20 cellular contexts compared by ENCODE assay signal in the genomic region with DNA sequence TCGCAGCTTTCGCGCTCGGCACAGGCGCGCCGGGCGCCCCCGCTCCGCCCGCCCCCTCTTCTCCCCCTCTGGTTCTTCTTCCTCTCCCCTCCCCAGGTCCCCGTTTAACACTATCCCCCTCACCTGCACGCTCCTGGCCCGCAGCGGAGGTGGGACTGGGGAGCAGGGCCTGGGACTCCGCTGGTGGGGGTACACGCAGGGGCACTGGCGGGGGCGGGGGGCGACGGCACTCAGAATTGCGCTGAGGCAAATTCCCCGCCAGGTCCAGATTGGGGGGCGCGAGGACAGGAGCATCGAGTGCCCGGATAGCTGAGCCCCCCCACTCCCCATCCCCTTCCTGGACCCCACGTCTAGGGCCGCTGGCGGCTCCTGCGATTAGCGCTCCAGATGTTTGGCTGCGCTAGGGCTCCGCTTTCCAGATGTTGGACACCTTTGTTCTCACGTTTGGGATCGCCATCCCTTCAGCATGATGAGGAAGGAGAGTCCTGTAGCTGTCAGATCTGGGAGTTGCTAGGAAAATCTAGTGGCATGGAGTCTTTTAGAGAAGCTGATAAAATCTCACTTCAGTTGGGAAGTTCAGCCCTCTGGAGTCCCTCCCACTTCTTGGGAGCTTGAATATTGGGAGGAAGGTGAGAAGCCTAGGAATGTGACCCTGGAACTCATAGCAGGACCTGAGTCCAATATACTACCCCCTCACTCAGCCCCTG. TPM values are rescaled to one million over a fixed set of nuclear protein-coding genes. Genes with fewer than 3 reads are reported as not detected.
A peak's percentile ranks its signal among the peaks of the same experiment; 100 is the strongest.
DNase-seq lines count a peak whose midpoint lies in the region; ATAC-seq and TF ChIP-seq lines count a peak whose summit lies in the region.
"Had no signal": no experiment of that assay in that cellular context is flagged by ENCODE, and none has a peak within 500 bp of the region (broad histone marks: within the 10 kb centered on the region; RNA-seq: fewer than 3 reads in every experiment).

No MANE protein-coding gene starts in this region.

- TF ChIP-seq CTCF in GM20000 (IDR thresholded peaks at IDR 0.05; ENCODE audit: extremely low read depth, missing control alignments) (no peak), neural progenitor cell (IDR thresholded peaks at IDR 0.05) (no peak)

- DNase-seq in GM20000 (ENCODE audit: low spot score) (peak; percentile 37), T-helper 17 cell (no peak), iPS DF 6.9 (ENCODE audit: low read depth, low spot score) (no peak), neural progenitor cell (ENCODE audit: low spot score) (no peak), SHP77 (lab: John Stamatoyannopoulos, UW) (no peak), NOMO-1 treated with dmso at 0.1 percent for 144 hours (lab: John Stamatoyannopoulos, UW; ENCODE audit: unreplicated experiment) (no peak)
- DNase-seq: activated CD4-positive, alpha-beta T cell treated with anti-CD3 and anti-CD28 coated beads for 48 hours; activated naive CD4-positive, alpha-beta T cell treated with anti-CD3 and anti-CD28 coated beads, Interleukin-2, amount 50 U/mL, for 16 hours; brain microvascular endothelial cell; GF-D8; GOT3; lower lobe of right lung; NCI-H146; NCI-H446; SIG-M5; T1000 had no signal

- no CpG with 5 or more reads among the region's 36 CpGs for WGBS in iPS DF 6.9 (ENCODE audit: insufficient coverage, insufficient read length)

- H3K79me2 ChIP-seq in neural progenitor cell (ENCODE audit: low read depth), result no peaks in the 10 kb centered on the region

- no peak overlapping the region for H3K9ac ChIP-seq in neural progenitor cell

- peaks cover 86% of the 10 kb centered on the region for H3K27me3 Mint-ChIP-seq in T-helper 17 cell
- peaks cover 72% of the 10 kb centered on the region for H3K27me3 Mint-ChIP-seq in neural progenitor cell (ENCODE audit: insufficient read depth, low read depth)

- H2AFZ ChIP-seq in neural progenitor cell (replicated peaks), result no peak overlapping the region

- peaks cover 10% of the 10 kb centered on the region for H3K9me3 Mint-ChIP-seq in neural progenitor cell

- H3K27me3 ChIP-seq in iPS DF 6.9 (ENCODE audit: control insufficient read depth, insufficient read depth, low read length), result peaks cover 85% of the 10 kb centered on the region
- peaks cover 100% of the 10 kb centered on the region for H3K27me3 ChIP-seq in neural progenitor cell

- H3K4me1 Mint-ChIP-seq in T-helper 17 cell (peaks cover 12% of the 10 kb centered on the region), neural progenitor cell (peaks cover 8% of the 10 kb centered on the region)

- H3K9me3 ChIP-seq in T-helper 17 cell (ENCODE audit: control insufficient read depth, low read length, poor library complexity, severe bottlenecking) (no peaks in the 10 kb centered on the region), iPS DF 6.9 (ENCODE audit: control insufficient read depth, insufficient read depth, low read length) (no peaks in the 10 kb centered on the region), neural progenitor cell (ENCODE audit: low read depth) (no peaks in the 10 kb centered on the region)
- H3K9me3 ChIP-seq: lower lobe of right lung had no signal

- H3K4me3 ChIP-seq in iPS DF 6.9 (ENCODE audit: low read length), result peak overlapping the region; percentile 30; the same call in 1 of the 2 replicates
- H3K4me3 ChIP-seq in neural progenitor cell, result peak overlapping the region; percentile 20
- H3K4me3 ChIP-seq: lower lobe of right lung had no signal

- H3K27ac Mint-ChIP-seq in T-helper 17 cell (no peak overlapping the region), neural progenitor cell (no peak overlapping the region)

- peaks cover 7% of the 10 kb centered on the region for H3F3A ChIP-seq in neural progenitor cell (ENCODE audit: low read depth)

- H3K36me3 ChIP-seq in iPS DF 6.9 (ENCODE audit: control insufficient read depth, insufficient read depth, low read length), result no peaks in the 10 kb centered on the region
- no peaks in the 10 kb centered on the region for H3K36me3 ChIP-seq in neural progenitor cell
- H3K36me3 ChIP-seq: brain microvascular endothelial cell, lower lobe of right lung had no signal

- ATAC-seq in T-helper 17 cell (no peak), HG03439 (IDR thresholded peaks at IDR 0.05; ENCODE audit: unreplicated experiment) (no peak)
- ATAC-seq: HepG2, lower lobe of right lung, sciatic nerve had no signal

- H3K27ac ChIP-seq in iPS DF 6.9 (ENCODE audit: low read length), result no peak overlapping the region
- H3K27ac ChIP-seq in neural progenitor cell, result no peak overlapping the region
- H3K27ac ChIP-seq: brain microvascular endothelial cell, lower lobe of right lung had no signal

- H3K4me3 Mint-ChIP-seq in T-helper 17 cell (peak overlapping the region; percentile 28), neural progenitor cell (no peak overlapping the region)

- H4K20me1 ChIP-seq in neural progenitor cell (ENCODE audit: low read depth), result peaks cover 76% of the 10 kb centered on the region

- H3K36me3 Mint-ChIP-seq in T-helper 17 cell (ENCODE audit: low read depth) (peaks cover 14% of the 10 kb centered on the region), neural progenitor cell (no peaks in the 10 kb centered on the region)

- peak overlapping the region; percentile 67 for H3K4me2 ChIP-seq in neural progenitor cell

- H3K4me1 ChIP-seq in iPS DF 6.9 (ENCODE audit: control insufficient read depth, insufficient read depth, low read length) (0 out of 2 replicates have a peak, but pooled peaks cover 1% of the 10 kb centered on the region), neural progenitor cell (peaks cover 8% of the 10 kb centered on the region)
- H3K4me1 ChIP-seq: lower lobe of right lung had no signal

RNA-seq across cellular contexts. Expression of gene PAX2, which starts 31.4 kb away (rescaled TPM):
- total RNA-seq in T-helper 17 cell (not detected), neural progenitor cell (ENCODE audit: low replicate concordance) (0.06 and 0.34 TPM in 2 replicates)
- total RNA-seq: HepG2, lower lobe of right lung, sciatic nerve, temporal lobe had no signal
